In the genomic region with DNA sequence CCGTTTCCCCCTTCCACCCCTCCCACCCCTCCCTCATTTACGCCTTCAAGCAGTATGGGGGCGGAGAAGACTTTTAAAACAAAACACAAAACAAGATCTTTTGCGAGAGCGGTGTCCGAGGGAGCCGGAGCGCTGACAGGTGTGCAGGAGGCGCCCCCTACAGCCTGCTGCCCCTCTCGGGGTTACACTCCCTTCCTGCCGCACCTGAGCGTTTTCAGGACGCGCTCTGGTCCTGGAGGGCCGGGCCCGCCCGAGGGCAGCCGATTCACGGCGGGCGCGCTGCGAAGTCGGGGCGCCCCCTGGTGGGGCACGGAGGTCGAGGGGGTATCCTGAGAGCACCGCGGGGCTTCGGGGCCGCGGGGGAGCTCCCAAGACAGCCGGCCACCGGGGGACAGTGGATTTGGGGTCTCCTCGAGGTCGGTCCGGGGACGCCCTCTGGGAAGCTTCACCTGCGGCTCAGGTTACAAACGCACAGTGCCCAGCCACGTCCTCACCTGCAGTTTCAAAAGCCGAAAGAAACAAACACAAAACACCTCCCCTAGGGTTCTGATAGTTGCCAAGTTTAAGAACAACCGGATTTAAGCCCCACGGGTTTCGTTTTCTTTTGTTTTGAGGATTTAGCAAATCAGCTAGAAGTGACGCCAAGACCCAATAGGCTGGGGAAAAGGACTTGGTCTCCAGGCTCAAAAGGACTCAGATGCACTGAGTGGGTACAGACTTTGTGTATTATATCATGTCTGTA, we compare ENCODE assay signal across 8 cellular contexts. TPM values are rescaled to one million over a fixed set of nuclear protein-coding genes. Genes with fewer than 3 reads are reported as not detected.
A peak's percentile ranks its signal among the peaks of the same experiment; 100 is the strongest.
DNase-seq lines count a peak whose midpoint lies in the region; ATAC-seq and TF ChIP-seq lines count a peak whose summit lies in the region.

No MANE protein-coding gene starts in this region.

- WGBS in esophagus squamous epithelium, 2 donors = 1 to 5% methylated on average over 7 to 29 of the region's 46 CpGs

- no peak for DNase-seq in AG04450 (ENCODE audit: low read depth, low spot score)
- DNase-seq in NCI-H524 treated with DMSO at 0.1 percent for 48 hours (lab: John Stamatoyannopoulos, UW) = peak; percentile 41
- DNase-seq in activated CD8-positive, alpha-beta memory T cell treated with anti-CD3 and anti-CD28 coated beads, Interleukin-2, amount 50 U/mL, for 24 hours (ENCODE audit: extremely low read depth) = peak; percentile 39
- DNase-seq in esophagus squamous epithelium (lab: John Stamatoyannopoulos, UW) = no peak
- DNase-seq in omental fat pad (ENCODE audit: low spot score) = no peak
- no peak for DNase-seq in tibial artery

- peak; percentile 72 for TF ChIP-seq CTCF in AG04450 (IDR thresholded peaks at IDR 0.05; ENCODE audit: low read depth, low read length)
- peak; percentile 37 to 67 (median 62) for TF ChIP-seq CTCF in esophagus squamous epithelium (IDR thresholded peaks at IDR 0.05)
- peak in 1 of 3 donors; percentile 15 for TF ChIP-seq CTCF in omental fat pad (IDR thresholded peaks at IDR 0.05)
- peak; percentile 31 to 41 for TF ChIP-seq CTCF in tibial artery (IDR thresholded peaks at IDR 0.05)

- H3K27me3 ChIP-seq in AG04450 (ENCODE audit: control insufficient read depth, insufficient read depth, low read length) = peaks cover 59% of the 10 kb centered on the region
- peaks cover 20 to 97% (median 46%) of the 10 kb centered on the region in 4 donors for H3K27me3 ChIP-seq in esophagus squamous epithelium
- peaks cover 3 to 58% of the 10 kb centered on the region in 2 donors for H3K27me3 ChIP-seq in tibial artery

- H3K4me3 ChIP-seq in AG04450 (ENCODE audit: low read depth, low read length) (peak overlapping the region; percentile 57), esophagus squamous epithelium (peak overlapping the region; percentile 11 to 62 (median 36)), tibial artery (peak overlapping the region; percentile 20 to 42)

- H3K9me3 ChIP-seq in AG04450 (ENCODE audit: control insufficient read depth, insufficient read depth, low read length) = peaks cover 11% of the 10 kb centered on the region; the same call in 1 of the 2 replicates
- peaks cover 0 to 9% (median 0%) of the 10 kb centered on the region in 3 donors for H3K9me3 ChIP-seq in esophagus squamous epithelium
- peaks cover 0 to 6% (median 0%) of the 10 kb centered on the region in 3 donors for H3K9me3 ChIP-seq in tibial artery

- H3K36me3 ChIP-seq in esophagus squamous epithelium (no peaks in the 10 kb centered on the region), tibial artery (no peaks in the 10 kb centered on the region)

- no peak for TF ChIP-seq POLR2A in esophagus squamous epithelium (IDR thresholded peaks at IDR 0.05)

- H3K27ac ChIP-seq in AG04450 (ENCODE audit: low read depth, low read length) = no peak overlapping the region
- H3K27ac ChIP-seq in esophagus squamous epithelium = no peak overlapping the region
- H3K27ac ChIP-seq in tibial artery = no peak overlapping the region

- ATAC-seq in GM18907 (IDR thresholded peaks at IDR 0.05; ENCODE audit: unreplicated experiment) = peak; percentile 87
- peak; percentile 80 for ATAC-seq in HG03135 (IDR thresholded peaks at IDR 0.05; ENCODE audit: unreplicated experiment)
- ATAC-seq in omental fat pad (ENCODE audit: low FRiP score) = peak; percentile 62

- H3K4me1 ChIP-seq in esophagus squamous epithelium (peaks cover 0 to 36% (median 24%) of the 10 kb centered on the region in 3 donors), tibial artery (peaks cover 0 to 24% (median 14%) of the 10 kb centered on the region in 4 donors)

- intact Hi-C loops in esophagus squamous epithelium (cut with DNase I) (loop anchor here (5.0 to 10.0 kb wide), 2 partner anchors 202 to 429 kb away; no protein-coding TSS in a partner anchor), tibial artery (cut with DNase I; ENCODE audit: low total_unique reads) (no loop called here)

- CTCF ChIA-PET in AG04450 (lab: Charles Lee) = interaction anchor here (0.6 to 7.8 kb wide), 26 partner anchors 9 to 279 kb away, joined by 3 to 76 read pairs (median 4); no protein-coding TSS in a partner anchor

- POLR2A ChIA-PET in AG04450 (lab: Yijun Ruan, JAX) = no interaction called here

RNA-seq across cellular contexts. Expression of a gene that starts 8.0 kb away (rescaled TPM):
- polyA plus RNA-seq in AG04450 (2011; rRNA removed) = not detected in 2 replicates
- polyA minus RNA-seq in AG04450 (2011; rRNA and poly(A)+ RNA removed) = not detected in 2 replicates
- total RNA-seq in esophagus squamous epithelium (not detected), omental fat pad (not detected)

Comparison
In these comparisons a context has a peak if more than half of its experiments do, and no peak if none do; other contexts are left out.
1. DNase-seq: peak in NCI-H524 treated with DMSO at 0.1 percent for 48 hours (single experiment) and activated CD8-positive, alpha-beta memory T cell treated with anti-CD3 and anti-CD28 coated beads, Interleukin-2, amount 50 U/mL, for 24 hours (single experiment); none in AG04450 (single experiment), esophagus squamous epithelium (single experiment), omental fat pad (single experiment) and tibial artery (0 of 2).
2. Peak in every context shown above with its lines, with median percentiles within 50 percentile points of each other: H3K4me3 ChIP-seq and ATAC-seq.